ENCODE assay signal across 24 cellular contexts in the genomic region with DNA sequence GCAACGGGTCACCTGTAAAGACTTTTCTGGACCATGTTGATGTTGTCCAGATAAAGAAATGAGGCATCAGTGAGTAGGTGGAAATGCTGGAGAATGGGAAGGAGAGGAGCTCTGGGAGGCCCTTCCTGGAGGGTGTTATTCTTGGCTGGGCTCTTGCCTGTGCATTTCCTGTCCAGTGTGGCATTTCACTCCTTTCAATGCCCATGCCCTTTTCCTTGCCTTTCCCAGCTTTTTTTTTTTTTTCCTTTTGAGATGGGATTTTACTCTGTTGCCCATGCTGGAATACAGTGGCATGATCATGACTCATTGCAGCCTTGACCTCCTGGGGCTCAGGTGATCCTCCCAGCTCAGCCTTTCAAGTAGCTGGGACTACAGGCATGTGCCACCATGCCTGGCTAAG. TPM values are rescaled to one million over a fixed set of nuclear protein-coding genes. Genes with fewer than 3 reads are reported as not detected.
A peak's percentile ranks its signal among the peaks of the same experiment; 100 is the strongest.
DNase-seq lines count a peak whose midpoint lies in the region; ATAC-seq, FAIRE-seq and TF ChIP-seq lines count a peak whose summit lies in the region.
"Had no signal": no experiment of that assay in that cellular context is flagged by ENCODE, and none has a peak within 500 bp of the region (broad histone marks: within the 10 kb centered on the region; RNA-seq: fewer than 3 reads in every experiment).

No MANE protein-coding gene starts in this region.

- H3K4me3 Mint-ChIP-seq in neural crest cell (no peak overlapping the region), Caco-2 (ENCODE audit: unreplicated experiment) (no peak overlapping the region)
- H3K4me3 Mint-ChIP-seq: activated CD8-positive, alpha-beta T cell treated with anti-CD3 and anti-CD28 coated beads, Interleukin-2, amount 10 ng/mL, durations not matched to agents 7 days and 5 days; activated naive CD4-positive, alpha-beta T cell treated with anti-CD3 and anti-CD28 coated beads for 36 hours; CD4-positive, alpha-beta memory T cell; nephron; stimulated activated effector memory CD8-positive, alpha-beta T cell treated with anti-CD3 and anti-CD28 coated beads, Interleukin-12 subunit alpha, Interleukin-12 subunit beta, amount 100 ng/mL, for 72 hours; T-helper 2 cell treated with Interferon-gamma antibody and Interleukin-4, amounts not matched to agents 5 μg/mL and 100 μg/mL, for 36 hours had no signal

- no peak overlapping the region for H3K4me2 ChIP-seq in PC-3 (ENCODE audit: low read length)
- H3K4me2 ChIP-seq: SK-N-SH had no signal

- no peak overlapping the region for H2AFZ ChIP-seq in PC-3 (ENCODE audit: low read length)
- H2AFZ ChIP-seq: parathyroid adenoma had no signal

- peak; percentile 59 for ATAC-seq in PC-3
- ATAC-seq: activated CD8-positive, alpha-beta T cell treated with anti-CD3 and anti-CD28 coated beads, Interleukin-2, amount 10 ng/mL, durations not matched to agents 7 days and 5 days; stimulated activated effector memory CD8-positive, alpha-beta T cell treated with anti-CD3 and anti-CD28 coated beads, Interleukin-12 subunit alpha, Interleukin-12 subunit beta, amount 100 ng/mL, for 72 hours had no signal

- H3K9me3 Mint-ChIP-seq in neural crest cell (no peaks in the 10 kb centered on the region), Caco-2 (ENCODE audit: unreplicated experiment) (no peaks in the 10 kb centered on the region)
- H3K9me3 Mint-ChIP-seq: activated naive CD4-positive, alpha-beta T cell treated with anti-CD3 and anti-CD28 coated beads for 36 hours had no signal

- intact Hi-C loops in PC-3 (cut with micrococcal nuclease) (no loop called here), dorsolateral prefrontal cortex (cut with DNase I) (no loop called here), Caco-2 (cut with micrococcal nuclease; ENCODE audit: unreplicated experiment) (no loop called here)

- FAIRE-seq in bronchial epithelial cell (lab: Jason Lieb, UNC), result no peak

- POLR2A ChIA-PET in PC-3 (lab: Charles Lee; ENCODE audit: unreplicated experiment) (interaction anchor here (0.6 kb wide), 2 partner anchors 77 to 244 kb away, joined by 3 to 10 read pairs; no protein-coding TSS in a partner anchor), Caco-2 (lab: Charles Lee) (no interaction called here)

- H3K4me1 ChIP-seq in PC-3 (ENCODE audit: insufficient read depth, low read length) (peaks cover 11% of the 10 kb centered on the region), Caco-2 (no peaks in the 10 kb centered on the region)
- H3K4me1 ChIP-seq: parathyroid adenoma had no signal

- H3K36me3 ChIP-seq in PC-3 (ENCODE audit: low read depth, low read length) (no peaks in the 10 kb centered on the region), bronchial epithelial cell (ENCODE audit: control insufficient read depth, insufficient read depth, low read length) (no peaks in the 10 kb centered on the region), Caco-2 (ENCODE audit: control insufficient read depth, insufficient read depth, low read length) (no peaks in the 10 kb centered on the region)
- H3K36me3 ChIP-seq: thoracic aorta had no signal

- H3K79me2 ChIP-seq in PC-3 (ENCODE audit: low read length), result no peaks in the 10 kb centered on the region
- H3K79me2 ChIP-seq: parathyroid adenoma had no signal

- BruUV-seq in PC-3 (replicated peaks; lab: Mats Ljungman, UMichigan) (no TSS peak), Caco-2 (replicated peaks; lab: Mats Ljungman, UMichigan) (no TSS peak)

- H3K4me1 Mint-ChIP-seq in neural crest cell (peaks cover 18% of the 10 kb centered on the region), Caco-2 (ENCODE audit: low read depth, unreplicated experiment) (peaks cover under 1% of the 10 kb centered on the region)
- H3K4me1 Mint-ChIP-seq: CD4-positive, alpha-beta memory T cell; stimulated activated effector memory CD8-positive, alpha-beta T cell treated with anti-CD3 and anti-CD28 coated beads, Interleukin-12 subunit alpha, Interleukin-12 subunit beta, amount 100 ng/mL, for 72 hours had no signal

- no peaks in the 10 kb centered on the region for H4K20me1 ChIP-seq in PC-3 (ENCODE audit: low read length)

- peak overlapping the region; percentile 78 for H3K27ac Mint-ChIP-seq in neural crest cell (ENCODE audit: unreplicated experiment)
- no peak overlapping the region for H3K27ac Mint-ChIP-seq in Caco-2 (ENCODE audit: unreplicated experiment)
- H3K27ac Mint-ChIP-seq: activated CD8-positive, alpha-beta T cell treated with anti-CD3 and anti-CD28 coated beads, Interleukin-2, amount 10 ng/mL, durations not matched to agents 7 days and 5 days; activated naive CD4-positive, alpha-beta T cell treated with anti-CD3 and anti-CD28 coated beads for 36 hours; CD4-positive, alpha-beta memory T cell; nephron; stimulated activated effector memory CD8-positive, alpha-beta T cell treated with anti-CD3 and anti-CD28 coated beads, Interleukin-12 subunit alpha, Interleukin-12 subunit beta, amount 100 ng/mL, for 72 hours; T-helper 2 cell treated with Interferon-gamma antibody and Interleukin-4, amounts not matched to agents 5 μg/mL and 100 μg/mL, for 36 hours had no signal

- DNase-seq in H4 (ENCODE audit: low spot score), result peak; percentile 37
- peak; percentile 56 for DNase-seq in PC-3
- DNase-seq in bronchial epithelial cell (ENCODE audit: low read depth), result peak; percentile 34
- DNase-seq in neural crest cell (ENCODE audit: low read depth, low spot score), result no peak
- DNase-seq in dorsolateral prefrontal cortex, result no peak
- DNase-seq in Caco-2, result no peak
- no peak for DNase-seq in T1000 (lab: John Stamatoyannopoulos, UW)
- DNase-seq: activated CD8-positive, alpha-beta T cell treated with anti-CD3 and anti-CD28 coated beads, Interleukin-2, amount 10 ng/mL, durations not matched to agents 7 days and 5 days; activated naive CD4-positive, alpha-beta T cell treated with anti-CD3 and anti-CD28 coated beads for 36 hours; activated T-cell treated with anti-CD3 and anti-CD28 coated beads, Interleukin-2, amount 50 U/mL, for 1 hour; anterior cingulate cortex; CD4-positive, alpha-beta memory T cell; DMS79 treated with DMSO at 0.1 percent for 48 hours; effector memory CD4-positive, alpha-beta T cell; glutamatergic neuron; midbrain; MM.1S; NCI-H2171 treated with DMSO at 0.1 percent for 48 hours; SK-N-SH had no signal

- no peaks in the 10 kb centered on the region for H3K9me2 ChIP-seq in PC-3 (replicated peaks; ENCODE audit: low read length)
- H3K9me2 ChIP-seq: SK-N-SH had no signal

- H3K4me3 ChIP-seq in PC-3 (ENCODE audit: low read length) (no peak overlapping the region), bronchial epithelial cell (ENCODE audit: low read depth, low read length) (no peak overlapping the region), dorsolateral prefrontal cortex (no peak overlapping the region), Caco-2 (ENCODE audit: low read depth, low read length) (no peak overlapping the region)
- H3K4me3 ChIP-seq: thoracic aorta had no signal

- H3K27me3 Mint-ChIP-seq in neural crest cell (ENCODE audit: low read depth) (no peaks in the 10 kb centered on the region), Caco-2 (ENCODE audit: insufficient read depth, unreplicated experiment) (no peaks in the 10 kb centered on the region)

- CTCF ChIA-PET in PC-3 (lab: Charles Lee) (interaction anchor here (0.5 to 0.6 kb wide), 2 partner anchors 195 to 433 kb away, joined by 4 to 5 read pairs; no protein-coding TSS in a partner anchor), Caco-2 (lab: Charles Lee) (no interaction called here)

- no peaks in the 10 kb centered on the region for H3K27me3 ChIP-seq in PC-3 (ENCODE audit: low read length)
- H3K27me3 ChIP-seq in bronchial epithelial cell (ENCODE audit: control insufficient read depth, insufficient read depth, low read length), result no peaks in the 10 kb centered on the region
- no peaks in the 10 kb centered on the region for H3K27me3 ChIP-seq in dorsolateral prefrontal cortex
- H3K27me3 ChIP-seq in Caco-2 (replicated peaks; ENCODE audit: control insufficient read depth, insufficient read depth, low read length), result no peaks in the 10 kb centered on the region

- no peak overlapping the region for H3K9ac ChIP-seq in PC-3 (ENCODE audit: low read length)
- H3K9ac ChIP-seq: parathyroid adenoma, SK-N-SH had no signal

- H3K9me3 ChIP-seq in PC-3 (ENCODE audit: low read length) (no peaks in the 10 kb centered on the region), Caco-2 (no peaks in the 10 kb centered on the region)
- H3K9me3 ChIP-seq: SK-N-SH, thoracic aorta had no signal

- TF ChIP-seq CTCF in PC-3 (conservative IDR thresholded peaks at IDR 0.05; ENCODE audit: low read depth, low read length), result no peak
- TF ChIP-seq CTCF in bronchial epithelial cell (IDR thresholded peaks at IDR 0.05; ENCODE audit: insufficient read depth, low read length, severe bottlenecking), result no peak
- TF ChIP-seq CTCF in neural crest cell (conservative IDR thresholded peaks at IDR 0.05), result no peak
- TF ChIP-seq CTCF in dorsolateral prefrontal cortex (IDR thresholded peaks at IDR 0.05 in 54 of 56, conservative IDR thresholded peaks at IDR 0.05 in 2 of 56; ENCODE audit: low read depth in 1 of 56, partially characterized antibody in 56 of 56), result no peak
- TF ChIP-seq CTCF in Caco-2 (IDR thresholded peaks at IDR 0.05; ENCODE audit: insufficient read depth in 1 of 2, low read depth in 1 of 2, low read length in 1 of 2, severe bottlenecking in 1 of 2, unreplicated experiment in 1 of 2), result no peak

- H3K36me3 Mint-ChIP-seq in neural crest cell (ENCODE audit: low read depth) (no peaks in the 10 kb centered on the region), Caco-2 (ENCODE audit: insufficient read depth, unreplicated experiment) (no peaks in the 10 kb centered on the region)
- H3K36me3 Mint-ChIP-seq: CD4-positive, alpha-beta memory T cell; stimulated activated effector memory CD8-positive, alpha-beta T cell treated with anti-CD3 and anti-CD28 coated beads, Interleukin-12 subunit alpha, Interleukin-12 subunit beta, amount 100 ng/mL, for 72 hours had no signal

- no peaks in the 10 kb centered on the region for H3F3A ChIP-seq in PC-3 (ENCODE audit: low read length, unreplicated experiment)

- H3K27ac ChIP-seq in PC-3 (ENCODE audit: low read length) (no peak overlapping the region), dorsolateral prefrontal cortex (no peak overlapping the region)
- H3K27ac ChIP-seq: parathyroid adenoma had no signal

RNA-seq across cellular contexts. Expression of a gene that starts 11.8 kb away (rescaled TPM):
- total RNA-seq in H4 (2014; rRNA removed; shearing (Covaris generic)), result 0.17 TPM in 1 of 2 replicates, not detected in the other
- 1.6 and 2.6 TPM in 2 replicates for total RNA-seq in PC-3 (2014; rRNA removed)
- total RNA-seq in bronchial epithelial cell, result 0.26 and 1.3 TPM in 2 replicates
- 7.0 and 7.1 TPM in 2 replicates for total RNA-seq in neural crest cell
- 10 to 100 TPM; 23.1 to 93.8 (median 58.4) TPM for total RNA-seq in dorsolateral prefrontal cortex
- total RNA-seq in Caco-2 (2022), result 5.5 and 6.1 TPM in 2 replicates
- total RNA-seq: activated CD8-positive, alpha-beta T cell treated with anti-CD3 and anti-CD28 coated beads, Interleukin-2, amount 10 ng/mL, durations not matched to agents 7 days and 5 days; CD4-positive, alpha-beta memory T cell had no signal

RNA-seq across cellular contexts. Expression of a gene that starts 57.6 kb away (rescaled TPM):
- total RNA-seq in H4 (2014; rRNA removed; shearing (Covaris generic)), result 0.55 and 2.1 TPM in 2 replicates
- total RNA-seq in PC-3 (2014; rRNA removed) (0.46 and 1.4 TPM in 2 replicates), bronchial epithelial cell (not detected in 2 replicates), neural crest cell (5.8 and 7.3 TPM in 2 replicates), dorsolateral prefrontal cortex (10 to 100 TPM in 7 of 120 experiments, 1 to 10 TPM in 113; 1.4 to 18.5 (median 5.7) TPM), Caco-2 (2022) (0.43 and 0.56 TPM in 2 replicates)
- total RNA-seq: activated CD8-positive, alpha-beta T cell treated with anti-CD3 and anti-CD28 coated beads, Interleukin-2, amount 10 ng/mL, durations not matched to agents 7 days and 5 days had no signal

Comparison
In these comparisons a context has a peak if more than half of its experiments do, and no peak if none do; other contexts are left out.
1. DNase-seq: peak in H4 (single experiment), PC-3 (single experiment) and bronchial epithelial cell (single experiment); none in neural crest cell (single experiment), dorsolateral prefrontal cortex (0 of 10), Caco-2 (0 of 2) and T1000 (single experiment).